27 cellular contexts compared by ENCODE assay signal in the genomic region with DNA sequence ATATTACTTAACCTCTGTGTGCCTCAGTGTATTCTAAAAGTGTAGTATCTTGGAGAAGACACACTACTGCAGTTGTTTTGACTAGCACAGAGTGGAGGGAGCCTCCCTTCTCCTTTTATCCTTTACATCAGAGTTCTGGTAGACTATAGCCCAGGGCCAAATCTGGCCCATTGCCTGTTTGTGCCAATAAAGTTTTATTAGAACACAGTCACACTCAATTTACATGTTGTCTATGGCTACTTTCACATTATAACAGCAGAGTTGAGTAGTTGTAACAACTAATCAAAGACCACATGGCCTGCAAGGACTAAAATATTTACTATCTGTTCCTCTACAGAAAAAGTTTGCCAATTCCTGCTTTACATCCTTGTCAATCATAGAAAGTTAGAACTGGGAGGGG.
"Had no signal": no experiment of that assay in that cellular context is flagged by ENCODE, and none has a peak within 500 bp of the region (broad histone marks: within the 10 kb centered on the region; RNA-seq: fewer than 3 reads in every experiment).

No MANE protein-coding gene starts in this region.

- H3K27ac ChIP-seq: stomach, suprapubic skin, testis, thoracic aorta, thyroid gland, tibial artery, tibial nerve, transverse colon, upper lobe of left lung, upper lobe of right lung, uterus, vagina had no signal

- H3K4me3 ChIP-seq: stomach, suprapubic skin, testis, thoracic aorta, thyroid gland, tibial artery, tibial nerve, transverse colon, upper lobe of left lung, upper lobe of right lung, uterus, vagina had no signal

- H3K4me1 ChIP-seq: stomach, testis, tibial artery, tibial nerve, transverse colon, upper lobe of right lung, vagina had no signal

- H3K36me3 ChIP-seq: stomach, suprapubic skin, thoracic aorta, thyroid gland, tibial artery, tibial nerve, transverse colon, upper lobe of left lung, upper lobe of right lung, uterus, vagina had no signal

- FAIRE-seq: urothelium cell line had no signal

- H3K27me3 ChIP-seq: stomach, suprapubic skin, testis, thyroid gland, tibial artery, tibial nerve, transverse colon, upper lobe of left lung, upper lobe of right lung, uterus, vagina had no signal

- DNase-seq: stimulated activated CD4-positive, alpha-beta T cell treated with anti-CD3 and anti-CD28 coated beads, Interleukin-2, amount 100 ng/mL, for 48 hours; stimulated activated CD4-positive, alpha-beta T cell treated with anti-CD3 and anti-CD28 coated beads, Interleukin-4, amount 100 ng/mL, for 1 hour; stimulated activated CD4-positive, alpha-beta T cell treated with anti-CD3 and anti-CD28 coated beads, Interleukin-4, amount 100 ng/mL, for 24 hours; stimulated activated CD4-positive, alpha-beta T cell treated with anti-CD3 and anti-CD28 coated beads, Interleukin-4, amount 100 ng/mL, for 4 hours; stimulated activated CD8-positive, alpha-beta memory T cell treated with anti-CD3 and anti-CD28 coated beads, Interleukin-4, amount 100 ng/mL, for 48 hours; stimulated activated naive B cell treated with anti-CD40 and anti-IgM and Interleukin-4, amounts not matched to agents 10 μg/mL and 1 μg/mL and 100 μg/mL, for 72 hours; stimulated activated naive CD4-positive, alpha-beta T cell; stimulated activated naive CD4-positive, alpha-beta T cell treated with Interleukin-2 at 50 U/mL for 16 hours; stimulated activated naive CD8-positive, alpha-beta T cell treated with anti-CD3 and anti-CD28 coated beads, Interleukin-15, amount 100 ng/mL, for 72 hours; stimulated activated naive CD8-positive, alpha-beta T cell treated with anti-CD3 and anti-CD28 coated beads, Interleukin-15, Interleukin-2, amounts not matched to agents 100 U/mL and 50 U/mL, for 24 hours; stomach; substantia nigra; testis; thyroid gland; tibial artery; transverse colon; trophoblast cell; upper lobe of left lung; upper lobe of right lung; uterus had no signal

- ATAC-seq: stimulated activated effector memory CD8-positive, alpha-beta T cell treated with anti-CD3 and anti-CD28 coated beads, Interleukin-12 subunit alpha, Interleukin-12 subunit beta, amount 100 ng/mL, for 72 hours; stimulated activated memory B cell treated with anti-CD40 and anti-IgM and Interleukin-4, amounts not matched to agents 10 μg/mL and 1 μg/mL and 100 μg/mL, for 72 hours; stimulated activated naive B cell treated with anti-CD40 and anti-IgM and Interleukin-4, amounts not matched to agents 10 μg/mL and 1 μg/mL and 100 μg/mL, for 72 hours; stimulated activated naive CD8-positive, alpha-beta T cell treated with anti-CD3 and anti-CD28 coated beads, Interleukin-15, amount 100 ng/mL, for 72 hours; stimulated activated naive CD8-positive, alpha-beta T cell treated with anti-CD3 and anti-CD28 coated beads, Interleukin-15, Interleukin-2, amounts not matched to agents 100 U/mL and 50 U/mL, for 24 hours; upper lobe of right lung had no signal

- H3K9me3 ChIP-seq: suprapubic skin, testis, thoracic aorta, thyroid gland, transverse colon, upper lobe of left lung, upper lobe of right lung, uterus, vagina had no signal
